17 cellular contexts compared by ENCODE assay signal in the genomic region with DNA sequence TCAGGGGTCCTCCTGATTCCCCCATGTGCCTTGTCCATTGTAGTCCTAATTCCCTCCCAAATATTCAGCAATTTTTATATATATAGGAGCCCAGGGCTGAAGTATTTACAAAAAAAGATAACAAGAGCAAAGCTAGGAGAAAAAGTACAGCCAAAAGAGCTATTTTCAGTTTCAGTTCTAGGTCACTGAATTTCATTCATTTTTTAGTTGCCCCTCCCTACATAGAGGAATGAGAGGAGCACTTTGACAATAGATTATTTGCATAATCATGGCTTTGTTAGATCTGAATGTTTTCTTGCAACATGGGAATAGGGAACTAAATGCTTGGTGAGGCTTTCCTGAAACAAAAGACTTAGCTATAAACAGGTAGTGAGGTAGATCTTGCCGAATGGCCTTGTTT. TPM values are rescaled to one million over a fixed set of nuclear protein-coding genes. Genes with fewer than 3 reads are reported as not detected.
A peak's percentile ranks its signal among the peaks of the same experiment; 100 is the strongest.
DNase-seq lines count a peak whose midpoint lies in the region; ATAC-seq and TF ChIP-seq lines count a peak whose summit lies in the region.
"Had no signal": no experiment of that assay in that cellular context is flagged by ENCODE, and none has a peak within 500 bp of the region (broad histone marks: within the 10 kb centered on the region; RNA-seq: fewer than 3 reads in every experiment).

No MANE protein-coding gene starts in this region.

- H3K9me3 Mint-ChIP-seq in CD8-positive, alpha-beta T cell: no peaks in the 10 kb centered on the region
- no peaks in the 10 kb centered on the region for H3K9me3 Mint-ChIP-seq in immature natural killer cell
- H3K9me3 Mint-ChIP-seq: activated naive CD4-positive, alpha-beta T cell treated with anti-CD3 and anti-CD28 coated beads, Interleukin-2, amount 50 U/mL, for 72 hours had no signal

- WGBS in SK-N-SH (ENCODE audit: low lambda C conversion rate): 100% methylated on average over 1 of the region's 1 CpG

- no peak overlapping the region; the same call in 1 of the 2 replicates for H3K4me2 ChIP-seq in SK-N-SH

- peaks cover 17% of the 10 kb centered on the region for H3K36me3 ChIP-seq in CD8-positive, alpha-beta T cell (ENCODE audit: insufficient read depth, low read length)
- H3K36me3 ChIP-seq in SK-N-SH (replicated peaks in 1 of 2; ENCODE audit: control insufficient read depth in 1 of 2, insufficient read depth in 2 of 2, low read length in 1 of 2): no peaks in the 10 kb centered on the region
- H3K36me3 ChIP-seq: sigmoid colon had no signal

- TF ChIP-seq RAD21 in SK-N-SH (IDR thresholded peaks at IDR 0.05; ENCODE audit: low read length): no peak

- no peaks in the 10 kb centered on the region for H3F3A ChIP-seq in SK-N-SH (replicated peaks; ENCODE audit: insufficient read depth)

- intact Hi-C loops in CD8-positive, alpha-beta T cell (cut with DNase I, micrococcal nuclease): loop anchor here in 1 of 2 experiments (2.0 to 5.0 kb wide), 2 partner anchors 14 to 491 kb away; no protein-coding TSS in a partner anchor

- H3K9me3 ChIP-seq in CD8-positive, alpha-beta T cell (ENCODE audit: low read length): no peaks in the 10 kb centered on the region
- H3K9me3 ChIP-seq in T-helper 17 cell (ENCODE audit: control insufficient read depth, low read length, poor library complexity, severe bottlenecking) (no peaks in the 10 kb centered on the region), SK-N-SH (no peaks in the 10 kb centered on the region)
- H3K9me3 ChIP-seq: sigmoid colon, testis had no signal

- H3K79me2 ChIP-seq in SK-N-SH (ENCODE audit: insufficient read depth): no peaks in the 10 kb centered on the region

- POLR2A ChIA-PET in CD8-positive, alpha-beta T cell (lab: Charles Lee): interaction anchor here (0.7 to 0.9 kb wide), 2 partner anchors 13 to 103 kb away, joined by 3 read pairs; no protein-coding TSS in a partner anchor
- POLR2A ChIA-PET in SK-N-SH (lab: Yijun Ruan, JAX): no interaction called here

- peaks cover 2% of the 10 kb centered on the region for H3K4me1 Mint-ChIP-seq in CD8-positive, alpha-beta T cell (ENCODE audit: low read depth)
- H3K4me1 Mint-ChIP-seq in T-helper 17 cell (peaks cover 15% of the 10 kb centered on the region), immature natural killer cell (peaks cover 21 to 59% of the 10 kb centered on the region in 2 donors)

- H3K27ac Mint-ChIP-seq in CD8-positive, alpha-beta T cell: peak overlapping the region; percentile 24
- H3K27ac Mint-ChIP-seq in T-helper 17 cell: peak overlapping the region; percentile 53
- peak overlapping the region; percentile 20 to 87 (median 56) for H3K27ac Mint-ChIP-seq in immature natural killer cell

- CTCF ChIA-PET in CD8-positive, alpha-beta T cell (lab: Charles Lee): interaction anchor here (1.6 to 2.2 kb wide), 2 partner anchors 136 to 236 kb away, joined by 4 to 6 read pairs; no protein-coding TSS in a partner anchor
- CTCF ChIA-PET in SK-N-SH (lab: Yijun Ruan, JAX): interaction anchor here (0.6 to 1.6 kb wide), 2 partner anchors 20 to 37 kb away, joined by 3 read pairs; no protein-coding TSS in a partner anchor

- no peak overlapping the region for H3K4me3 Mint-ChIP-seq in CD8-positive, alpha-beta T cell
- H3K4me3 Mint-ChIP-seq in T-helper 17 cell: no peak overlapping the region
- peak overlapping the region in 1 of 5 donors; percentile 18 for H3K4me3 Mint-ChIP-seq in immature natural killer cell

- DNase-seq in CD8-positive, alpha-beta T cell: no peak
- DNase-seq in T-helper 17 cell: no peak
- DNase-seq in immature natural killer cell: no peak
- DNase-seq in D341Med (ENCODE audit: low spot score): no peak
- DNase-seq in NK-92 (lab: John Stamatoyannopoulos, UW; ENCODE audit: unreplicated experiment): no peak
- DNase-seq in glomerular visceral epithelial cell (ENCODE audit: extremely low spot score): no peak
- DNase-seq in SK-N-SH: no peak
- DNase-seq: activated CD4-positive, alpha-beta T cell treated with anti-CD3 and anti-CD28 coated beads for 48 hours; cortex of kidney; NCI-H1105 treated with DMSO at 0.1 percent for 48 hours; NCI-H526 treated with DMSO at 0.1 percent for 48 hours; sigmoid colon; testis had no signal

- no peaks in the 10 kb centered on the region for H3K4me1 ChIP-seq in CD8-positive, alpha-beta T cell (ENCODE audit: insufficient read depth, low read length)
- H3K4me1 ChIP-seq in SK-N-SH (ENCODE audit: control insufficient read depth in 1 of 2, insufficient read depth in 2 of 2, low read depth in 1 of 2, low read length in 1 of 2): peaks cover 0 to 16% of the 10 kb centered on the region in 2 experiments; a peak in 3 of 4 replicates
- H3K4me1 ChIP-seq: sigmoid colon had no signal

- H3K9ac ChIP-seq in SK-N-SH: no peak overlapping the region

- H2AFZ ChIP-seq in SK-N-SH (ENCODE audit: low read depth): no peak overlapping the region

- peaks cover 84% of the 10 kb centered on the region for H3K36me3 Mint-ChIP-seq in CD8-positive, alpha-beta T cell
- H3K36me3 Mint-ChIP-seq in T-helper 17 cell (ENCODE audit: low read depth): peaks cover 13% of the 10 kb centered on the region
- H3K36me3 Mint-ChIP-seq in immature natural killer cell: peaks cover 23 to 54% (median 34%) of the 10 kb centered on the region in 3 donors

- H3K9me2 ChIP-seq in SK-N-SH: no peaks in the 10 kb centered on the region

- no peaks in the 10 kb centered on the region for H4K20me1 ChIP-seq in SK-N-SH (ENCODE audit: insufficient read depth)

- H3K4me3 ChIP-seq in CD8-positive, alpha-beta T cell (ENCODE audit: low read depth, low read length): no peak overlapping the region
- H3K4me3 ChIP-seq in SK-N-SH (ENCODE audit: low read depth in 2 of 2, low read length in 1 of 2): no peak overlapping the region
- H3K4me3 ChIP-seq: sigmoid colon, testis had no signal

- no peak for TF ChIP-seq EP300 in SK-N-SH (IDR thresholded peaks at IDR 0.05; ENCODE audit: borderline replicate concordance in 1 of 2, low read depth in 1 of 2, low read length in 1 of 2)

- no peaks in the 10 kb centered on the region for H3K27me3 ChIP-seq in CD8-positive, alpha-beta T cell (ENCODE audit: insufficient read depth, low read length)
- H3K27me3 ChIP-seq in SK-N-SH (ENCODE audit: insufficient read depth): no peaks in the 10 kb centered on the region
- H3K27me3 ChIP-seq: sigmoid colon, testis had no signal

- no peak for TF ChIP-seq CTCF in CD8-positive, alpha-beta T cell (IDR thresholded peaks at IDR 0.05)
- TF ChIP-seq CTCF in SK-N-SH (IDR thresholded peaks at IDR 0.05): no peak

- ATAC-seq in CD8-positive, alpha-beta T cell: no peak
- peak; percentile 53 for ATAC-seq in GM21390 (IDR thresholded peaks at IDR 0.05; ENCODE audit: unreplicated experiment)
- ATAC-seq in T-helper 17 cell: no peak
- ATAC-seq: activated naive CD4-positive, alpha-beta T cell treated with anti-CD3 and anti-CD28 coated beads, Interleukin-2, amount 50 U/mL, for 72 hours had no signal

- no peaks in the 10 kb centered on the region for H3K27me3 Mint-ChIP-seq in CD8-positive, alpha-beta T cell (ENCODE audit: low read depth)
- H3K27me3 Mint-ChIP-seq in T-helper 17 cell: no peaks in the 10 kb centered on the region
- H3K27me3 Mint-ChIP-seq in immature natural killer cell (ENCODE audit: low read depth in 3 of 3): peaks cover 2 to 9% (median 3%) of the 10 kb centered on the region in 3 donors

- no peak overlapping the region for H3K27ac ChIP-seq in CD8-positive, alpha-beta T cell (ENCODE audit: low read depth, low read length)
- no peak overlapping the region for H3K27ac ChIP-seq in SK-N-SH (ENCODE audit: low read depth in 2 of 2, low read length in 1 of 2)
- H3K27ac ChIP-seq: C4-2B, sigmoid colon, testis had no signal

TF ChIP-seq in SK-N-SH, 30 proteins besides CTCF, POLR2A, EP300 and RAD21 (continues in another document):
- TF ChIP-seq TAF1 (IDR thresholded peaks at IDR 0.05; ENCODE audit: borderline replicate concordance, low read depth, low read length): no peak
- TF ChIP-seq, protein P1, sequence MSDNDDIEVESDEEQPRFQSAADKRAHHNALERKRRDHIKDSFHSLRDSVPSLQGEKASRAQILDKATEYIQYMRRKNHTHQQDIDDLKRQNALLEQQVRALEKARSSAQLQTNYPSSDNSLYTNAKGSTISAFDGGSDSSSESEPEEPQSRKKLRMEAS (IDR thresholded peaks at IDR 0.05; ENCODE audit: low read depth): no peak
- no peak for TF ChIP-seq EZH2phosphoT487 (IDR thresholded peaks at IDR 0.05; ENCODE audit: borderline replicate concordance, low read depth)
- no peak for TF ChIP-seq MXI1 (IDR thresholded peaks at IDR 0.05; ENCODE audit: low read depth, low read length)
- TF ChIP-seq, protein P2, sequence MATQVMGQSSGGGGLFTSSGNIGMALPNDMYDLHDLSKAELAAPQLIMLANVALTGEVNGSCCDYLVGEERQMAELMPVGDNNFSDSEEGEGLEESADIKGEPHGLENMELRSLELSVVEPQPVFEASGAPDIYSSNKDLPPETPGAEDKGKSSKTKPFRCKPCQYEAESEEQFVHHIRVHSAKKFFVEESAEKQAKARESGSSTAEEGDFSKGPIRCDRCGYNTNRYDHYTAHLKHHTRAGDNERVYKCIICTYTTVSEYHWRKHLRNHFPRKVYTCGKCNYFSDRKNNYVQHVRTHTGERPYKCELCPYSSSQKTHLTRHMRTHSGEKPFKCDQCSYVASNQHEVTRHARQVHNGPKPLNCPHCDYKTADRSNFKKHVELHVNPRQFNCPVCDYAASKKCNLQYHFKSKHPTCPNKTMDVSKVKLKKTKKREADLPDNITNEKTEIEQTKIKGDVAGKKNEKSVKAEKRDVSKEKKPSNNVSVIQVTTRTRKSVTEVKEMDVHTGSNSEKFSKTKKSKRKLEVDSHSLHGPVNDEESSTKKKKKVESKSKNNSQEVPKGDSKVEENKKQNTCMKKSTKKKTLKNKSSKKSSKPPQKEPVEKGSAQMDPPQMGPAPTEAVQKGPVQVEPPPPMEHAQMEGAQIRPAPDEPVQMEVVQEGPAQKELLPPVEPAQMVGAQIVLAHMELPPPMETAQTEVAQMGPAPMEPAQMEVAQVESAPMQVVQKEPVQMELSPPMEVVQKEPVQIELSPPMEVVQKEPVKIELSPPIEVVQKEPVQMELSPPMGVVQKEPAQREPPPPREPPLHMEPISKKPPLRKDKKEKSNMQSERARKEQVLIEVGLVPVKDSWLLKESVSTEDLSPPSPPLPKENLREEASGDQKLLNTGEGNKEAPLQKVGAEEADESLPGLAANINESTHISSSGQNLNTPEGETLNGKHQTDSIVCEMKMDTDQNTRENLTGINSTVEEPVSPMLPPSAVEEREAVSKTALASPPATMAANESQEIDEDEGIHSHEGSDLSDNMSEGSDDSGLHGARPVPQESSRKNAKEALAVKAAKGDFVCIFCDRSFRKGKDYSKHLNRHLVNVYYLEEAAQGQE (IDR thresholded peaks at IDR 0.05; ENCODE audit: low read depth, low read length): no peak
- no peak for TF ChIP-seq TEAD4 (IDR thresholded peaks at IDR 0.05; ENCODE audit: borderline replicate concordance, insufficient read depth)

RNA-seq across cellular contexts. Expression of a gene that starts 15.3 kb away (rescaled TPM):
- not detected for total RNA-seq in CD8-positive, alpha-beta T cell
- total RNA-seq in T-helper 17 cell: not detected
- polyA plus RNA-seq in immature natural killer cell (1 to 10 TPM in 1 of 3 donors, under 1 TPM in 2; 0.43 to 1.5 (median 0.49) TPM), SK-N-SH (2012; rRNA removed) (29.4 and 51.0 TPM in 2 replicates)
- 28.0 and 30.2 TPM in 2 replicates for polyA plus RNA-seq in SK-N-SH (2012; cell fraction: cytosol; rRNA removed)
- polyA plus RNA-seq in SK-N-SH (2012; cell fraction: nucleus; rRNA removed): 15.4 and 29.4 TPM in 2 replicates
- total RNA-seq: activated naive CD4-positive, alpha-beta T cell treated with anti-CD3 and anti-CD28 coated beads, Interleukin-2, amount 50 U/mL, for 72 hours; SK-MEL-5; testis had no signal
